Comparison of ENCODE assay signal across 15 cellular contexts in the genomic region with DNA sequence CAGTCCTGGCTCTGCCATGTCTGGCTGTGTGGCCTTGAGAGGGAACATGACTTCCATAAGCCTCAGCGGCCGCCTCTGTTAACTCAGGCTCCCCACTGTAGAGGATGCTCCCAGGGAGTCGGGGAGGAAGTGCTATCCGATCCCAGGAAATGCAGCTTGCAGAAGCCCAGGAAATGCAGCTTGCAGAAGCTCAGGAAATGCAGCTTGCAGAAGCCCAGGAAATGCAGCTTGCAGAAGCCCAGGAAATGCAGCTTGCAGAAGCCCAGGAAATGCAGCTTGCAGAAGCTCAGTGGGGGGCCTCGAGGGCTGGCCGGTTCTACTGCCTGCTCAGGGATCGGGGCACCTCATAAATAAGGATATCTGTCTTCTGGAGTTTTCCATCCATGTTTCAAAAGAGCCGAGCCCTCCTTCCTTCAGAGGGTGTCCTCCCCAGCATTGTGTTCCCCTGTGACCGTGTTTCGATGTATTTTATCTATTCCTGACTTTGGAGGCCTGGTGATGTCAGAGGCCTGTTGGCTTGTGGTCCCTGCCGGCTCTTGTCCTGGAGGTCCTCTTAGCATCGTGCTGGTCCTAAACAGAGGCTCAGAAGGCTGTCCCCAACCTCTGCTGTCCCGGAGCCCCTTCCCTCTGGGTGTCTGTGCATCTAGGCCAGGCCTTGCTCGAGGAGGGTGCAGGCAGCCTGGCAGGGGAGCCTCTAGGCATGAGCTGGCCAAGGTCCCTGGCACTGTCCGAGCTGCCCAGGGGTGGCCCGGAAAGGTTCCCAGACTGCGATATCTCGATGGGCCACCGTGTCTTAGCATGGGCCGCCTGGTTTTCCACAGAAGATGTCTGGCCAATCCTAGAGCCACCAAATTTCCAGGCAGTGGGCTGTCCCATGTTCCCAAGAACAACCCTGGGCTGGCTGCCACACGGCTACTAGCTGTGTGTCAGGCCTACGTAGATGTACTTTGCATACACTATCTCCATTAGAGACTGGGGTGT. TPM values are rescaled to one million over a fixed set of nuclear protein-coding genes. Genes with fewer than 3 reads are reported as not detected.
A peak's percentile ranks its signal among the peaks of the same experiment; 100 is the strongest.
DNase-seq lines count a peak whose midpoint lies in the region; ATAC-seq, FAIRE-seq and TF ChIP-seq lines count a peak whose summit lies in the region.
"Had no signal": no experiment of that assay in that cellular context is flagged by ENCODE, and none has a peak within 500 bp of the region (broad histone marks: within the 10 kb centered on the region; RNA-seq: fewer than 3 reads in every experiment).

No MANE protein-coding gene starts in this region.

- H2BK120ac ChIP-seq in mesendoderm (ENCODE audit: low read depth, low read length) = no peak overlapping the region

- H3K9me2 ChIP-seq in hepatocyte (replicated peaks; ENCODE audit: insufficient read depth) = no peaks in the 10 kb centered on the region

- WGBS in A549 (ENCODE audit: missing lambda C conversion rate) = 75% methylated on average over 15 of the region's 22 CpGs
- 60 to 63% methylated on average over 4 to 8 of the region's 22 CpGs for WGBS in gastroesophageal sphincter (ENCODE audit: low coverage in 1 of 2), 2 donors
- WGBS in mesendoderm (ENCODE audit: extremely low coverage, insufficient coverage, low lambda C conversion rate) = no CpG with 5 or more reads among the region's 22 CpGs
- 75% methylated on average over 22 of the region's 22 CpGs for WGBS in hepatocyte (ENCODE audit: low lambda C conversion rate, missing lambda C conversion rate)

- H3K27ac ChIP-seq in A549 (peak overlapping the region; percentile 63 to 75; a peak in 5 of 6 replicates), gastroesophageal sphincter (peak overlapping the region in 1 of 4 donors; percentile 31), mesendoderm (ENCODE audit: low read depth, low read length) (peak overlapping the region; percentile 22), hepatocyte (no peak overlapping the region)
- H3K27ac ChIP-seq: breast epithelium, dorsolateral prefrontal cortex had no signal

- ATAC-seq in A549 (peak; percentile 62 to 65), gastroesophageal sphincter (peak; percentile 53)
- ATAC-seq: CD8-positive, alpha-beta T cell had no signal

- peak overlapping the region; percentile 32 for H2BK5ac ChIP-seq in mesendoderm (ENCODE audit: low read length)

- no peak overlapping the region for H2AFZ ChIP-seq in hepatocyte

- TF ChIP-seq EP300 in A549 (IDR thresholded peaks at IDR 0.05) (no peak), Ishikawa (IDR thresholded peaks at IDR 0.05; ENCODE audit: borderline replicate concordance) (0 out of 2 replicates have a peak, but pooled peaks have one; percentile 10), gastroesophageal sphincter (IDR thresholded peaks at IDR 0.05) (no peak)

- H3K4ac ChIP-seq in mesendoderm (ENCODE audit: low read depth, low read length) = no peak overlapping the region

- no peak overlapping the region for H2BK15ac ChIP-seq in mesendoderm (replicated peaks; ENCODE audit: low read depth)

- no peak overlapping the region for H3K4me2 ChIP-seq in A549
- no peak overlapping the region for H3K4me2 ChIP-seq in mesendoderm (ENCODE audit: low read length)
- H3K4me2 ChIP-seq in hepatocyte = no peak overlapping the region

- H3K9ac ChIP-seq in mesendoderm (ENCODE audit: low read length) = no peak overlapping the region

- no peak for FAIRE-seq in A549 (lab: Jason Lieb, UNC)

- H3K4me3 ChIP-seq in A549 (no peak overlapping the region), gastroesophageal sphincter (no peak overlapping the region), mesendoderm (ENCODE audit: low read length) (no peak overlapping the region), hepatocyte (no peak overlapping the region)
- H3K4me3 ChIP-seq: breast epithelium, dorsolateral prefrontal cortex, esophagus muscularis mucosa had no signal

- H3K23ac ChIP-seq in mesendoderm (ENCODE audit: low read length) = no peak overlapping the region

- peak overlapping the region; percentile 53 for H3K56ac ChIP-seq in mesendoderm (ENCODE audit: low read length)

- H3K27me3 ChIP-seq in gastroesophageal sphincter = no peaks in the 10 kb centered on the region
- H3K27me3 ChIP-seq in mesendoderm (ENCODE audit: insufficient read depth, low read length, poor library complexity) = no peaks in the 10 kb centered on the region
- H3K27me3 ChIP-seq in hepatocyte = no peaks in the 10 kb centered on the region
- H3K27me3 ChIP-seq: breast epithelium, esophagus muscularis mucosa had no signal

- no peak overlapping the region for H4K8ac ChIP-seq in mesendoderm (ENCODE audit: low read depth, low read length)

- H3K36me3 ChIP-seq in gastroesophageal sphincter (peaks cover 0 to 9% of the 10 kb centered on the region in 2 donors), mesendoderm (ENCODE audit: control insufficient read depth, insufficient read depth, low read length) (no peaks in the 10 kb centered on the region), hepatocyte (replicated peaks; ENCODE audit: insufficient read depth, low read depth) (no peaks in the 10 kb centered on the region)
- H3K36me3 ChIP-seq: breast epithelium had no signal

- TF ChIP-seq CTCF in A549 (IDR thresholded peaks at IDR 0.05) (no peak), gastroesophageal sphincter (IDR thresholded peaks at IDR 0.05) (no peak), hepatocyte (IDR thresholded peaks at IDR 0.05; ENCODE audit: poor library complexity) (no peak)

- no peaks in the 10 kb centered on the region for H3K79me1 ChIP-seq in mesendoderm (ENCODE audit: low read length)

- H3K18ac ChIP-seq in mesendoderm (ENCODE audit: low read length) = no peak overlapping the region

- peaks cover 15% of the 10 kb centered on the region for H3K4me1 ChIP-seq in A549
- H3K4me1 ChIP-seq in gastroesophageal sphincter = peaks cover 0 to 24% (median 15%) of the 10 kb centered on the region in 3 donors
- no peaks in the 10 kb centered on the region for H3K4me1 ChIP-seq in mesendoderm (ENCODE audit: control insufficient read depth, low read depth, low read length)
- no peaks in the 10 kb centered on the region for H3K4me1 ChIP-seq in hepatocyte (ENCODE audit: insufficient read depth)
- H3K4me1 ChIP-seq: breast epithelium had no signal

- no peaks in the 10 kb centered on the region for H4K20me1 ChIP-seq in hepatocyte (ENCODE audit: insufficient read depth, poor library complexity, severe bottlenecking)

- TF ChIP-seq RAD21 in A549 (conservative IDR thresholded peaks at IDR 0.05 in 1 of 2, IDR thresholded peaks at IDR 0.05 in 1 of 2) (no peak), Ishikawa (IDR thresholded peaks at IDR 0.05; ENCODE audit: low read depth) (no peak)

- no peaks in the 10 kb centered on the region for H3K79me2 ChIP-seq in mesendoderm (ENCODE audit: control insufficient read depth, insufficient read depth, low read length)
- H3K79me2 ChIP-seq in hepatocyte = no peaks in the 10 kb centered on the region

- POLR2A ChIA-PET in A549 (lab: Yijun Ruan, JAX) = interaction anchor here (1.1 to 2.2 kb wide), 3 partner anchors 163 to 539 kb away, joined by 3 to 13 read pairs (median 7); a partner anchor contains a TSS

- CTCF ChIA-PET in A549 (lab: Yijun Ruan, JAX) = interaction anchor here (0.6 to 4.2 kb wide), 68 partner anchors 9 to 544 kb away, joined by 3 to 55 read pairs (median 5); a partner anchor contains a TSS

- no peak overlapping the region for H4K5ac ChIP-seq in mesendoderm (ENCODE audit: low read length)

- no peak for TF ChIP-seq POLR2A in A549 (IDR thresholded peaks at IDR 0.05; ENCODE audit: low read length)
- no peak for TF ChIP-seq POLR2A in gastroesophageal sphincter (IDR thresholded peaks at IDR 0.05)

- peaks cover 28% of the 10 kb centered on the region for H3K9me3 ChIP-seq in A549
- H3K9me3 ChIP-seq in gastroesophageal sphincter = peaks cover 0 to 7% (median 0%) of the 10 kb centered on the region in 3 donors
- H3K9me3 ChIP-seq in hepatocyte (ENCODE audit: low read depth) = peaks cover 5% of the 10 kb centered on the region
- H3K9me3 ChIP-seq: breast epithelium had no signal

- DNase-seq in A549 (ENCODE audit: low read depth in 1 of 2, low spot score in 1 of 2) = no peak
- no peak for DNase-seq in mesendoderm
- DNase-seq in activated CD4-positive, alpha-beta T cell treated with anti-CD3 and anti-CD28 coated beads, Interleukin-2, amount 50 U/mL, for 4 hours = no peak
- DNase-seq in NCI-H1694 treated with DMSO at 0.1 percent for 48 hours (lab: John Stamatoyannopoulos, UW) = no peak
- DNase-seq in hepatocyte (ENCODE audit: low spot score) = no peak
- DNase-seq in KBM-7 = no peak
- DNase-seq: activated CD4-positive, alpha-beta memory T cell treated with anti-CD3 and anti-CD28 coated beads, Interleukin-2, amount 10 ng/mL, durations not matched to agents 7 days and 5 days; activated naive CD8-positive, alpha-beta T cell treated with anti-CD3 and anti-CD28 coated beads, Interleukin-2, amount 10 ng/mL, durations not matched to agents 7 days and 5 days; CD8-positive, alpha-beta T cell had no signal

- peak overlapping the region; percentile 44 for H2AK5ac ChIP-seq in mesendoderm (ENCODE audit: low read length)

- in situ Hi-C loops in KBM-7 (cut with MboI; ENCODE audit: low pct_unique_long_range_greater_than_20kb, low sequenced_read_pairs) = no loop called here

TF ChIP-seq in A549, 52 proteins besides CTCF, POLR2A, EP300 and RAD21:
- TF ChIP-seq CHD4 (IDR thresholded peaks at IDR 0.05; ENCODE audit: borderline replicate concordance) = no peak
TF ChIP-seq in A549: peak in this region for 0.

RNA-seq across cellular contexts. Expression of a gene that starts 24.9 kb away (rescaled TPM):
- polyA plus RNA-seq in A549 (2011; rRNA removed) (0.08 and 0.24 TPM in 2 replicates), A549 (2017; fragmentation: RNase III; extraction: RNeasy Plus Mini Kit Qiagen cat#74134 plus additional on column Dnase treatment) (0.05 to 0.08 TPM in 2 of 3 replicates, not detected in the other), hepatocyte (0.64 TPM in 1 of 2 replicates, not detected in the other)
- 0.01 TPM in 2 replicates for polyA plus RNA-seq in A549 (2012; cell fraction: cytosol; rRNA removed)
- polyA plus RNA-seq in A549 (2012; cell fraction: nucleus; rRNA removed) = 0.23 and 0.27 TPM in 2 replicates
- 0.15 and 0.21 TPM in 2 replicates for polyA minus RNA-seq in A549 (2011; rRNA and poly(A)+ RNA removed)
- total RNA-seq in gastroesophageal sphincter (1 to 10 TPM; 1.2 to 2.3 (median 1.3) TPM), hepatocyte (0.40 and 0.70 TPM in 2 replicates)
- not detected for polyA plus RNA-seq in mesendoderm (2013, experiment 1 of 2)
- 0.11 TPM for polyA plus RNA-seq in mesendoderm (2013, experiment 2 of 2)
- total RNA-seq: CD8-positive, alpha-beta T cell; glomerular endothelial cell had no signal
